ENCODE assay signal across 14 cellular contexts in genomic region chr11:45384016-45384415, GRCh38.
DNase-seq lines count a peak whose midpoint lies in the region; ATAC-seq, FAIRE-seq and TF ChIP-seq lines count a peak whose summit lies in the region.
"Had no signal": no experiment of that assay in that cellular context is flagged by ENCODE, and none has a peak within 500 bp of the region (broad histone marks: within the 10 kb centered on the region; RNA-seq: fewer than 3 reads in every experiment).

No MANE protein-coding gene starts in this region.

- POLR2A ChIA-PET in H1 (lab: Charles Lee; ENCODE audit: partially characterized antibody): no interaction called here

- no peak overlapping the region for H3K23ac ChIP-seq in H1 (ENCODE audit: insufficient read length)

- intact Hi-C loops in upper lobe of right lung (cut with DNase I): no loop called here

- H2AK5ac ChIP-seq in H1 (ENCODE audit: low read depth, low read length): no peak overlapping the region

- no peak for TF ChIP-seq EP300 in H1 (IDR thresholded peaks at IDR 0.05; ENCODE audit: borderline replicate concordance in 1 of 2, low read depth in 2 of 2, low read length in 2 of 2)

- no peak overlapping the region for H4K5ac ChIP-seq in H1 (ENCODE audit: insufficient read length, low read depth, low read length)

- H4K8ac ChIP-seq in H1 (ENCODE audit: extremely low read depth, insufficient read depth, low read length): no peak overlapping the region

- no peak for TF ChIP-seq POLR2A in H1 (IDR thresholded peaks at IDR 0.05; ENCODE audit: control extremely low read depth in 1 of 2, low read depth in 2 of 2, low read length in 2 of 2)

- H3K23me2 ChIP-seq in H1 (ENCODE audit: low read depth, low read length): no peaks in the 10 kb centered on the region

- no peak for TF ChIP-seq RAD21 in H1 (IDR thresholded peaks at IDR 0.05 in 1 of 2, conservative IDR thresholded peaks at IDR 0.05 in 1 of 2; ENCODE audit: low read depth in 2 of 2, low read length in 2 of 2)

- peaks cover 95% of the 10 kb centered on the region for H4K20me1 ChIP-seq in BLaER1
- H4K20me1 ChIP-seq in BLaER1 treated with 17β-estradiol and CSF1 and Interleukin-3, amounts not matched to agents 10 nM and 100 nM: peaks cover 0 to 94% (median 47%) of the 10 kb centered on the region in 11 experiments; a peak in 19 of 22 replicates
- no peaks in the 10 kb centered on the region for H4K20me1 ChIP-seq in H1 (replicated peaks in 1 of 2; ENCODE audit: control insufficient read depth in 1 of 2, insufficient read depth in 2 of 2, low read length in 2 of 2)

- no peak overlapping the region for H2BK120ac ChIP-seq in H1 (replicated peaks; ENCODE audit: low read depth, low read length)

- 0 out of 2 replicates have a peak overlapping the region, but pooled peaks have one; percentile 26 for H2BK15ac ChIP-seq in H1 (ENCODE audit: low read length)

- H3K27ac ChIP-seq in BLaER1: no peak overlapping the region
- peak overlapping the region in 1 of 11 experiments; percentile 1; a peak in 1 of 22 replicates for H3K27ac ChIP-seq in BLaER1 treated with 17β-estradiol and CSF1 and Interleukin-3, amounts not matched to agents 10 nM and 100 nM
- H3K27ac ChIP-seq in H1 (ENCODE audit: low read depth, low read length): no peak overlapping the region
- H3K27ac ChIP-seq in upper lobe of right lung: no peak overlapping the region

- H3K4me2 ChIP-seq in BLaER1 (peak overlapping the region; percentile 68), H1 (ENCODE audit: insufficient read depth in 1 of 2, low read depth in 2 of 2, low read length in 2 of 2) (no peak overlapping the region)
- H3K4me2 ChIP-seq in BLaER1 treated with 17β-estradiol and CSF1 and Interleukin-3, amounts not matched to agents 10 nM and 100 nM: peak overlapping the region; percentile 63 to 88 (median 79)

- H3K4me3 ChIP-seq in BLaER1: no peak overlapping the region
- no peak overlapping the region for H3K4me3 ChIP-seq in BLaER1 treated with 17β-estradiol and CSF1 and Interleukin-3, amounts not matched to agents 10 nM and 100 nM
- no peak overlapping the region for H3K4me3 ChIP-seq in H1 (ENCODE audit: extremely low read depth in 1 of 4, insufficient read depth in 2 of 4, low read depth in 3 of 4, low read length in 4 of 4)
- H3K4me3 ChIP-seq in upper lobe of right lung: no peak overlapping the region

- no peak overlapping the region for H3K56ac ChIP-seq in H1 (replicated peaks; ENCODE audit: insufficient read length, low read depth, low read length)

- WGBS in H1 (ENCODE audit: extremely low coverage in 1 of 2, insufficient coverage in 1 of 2, insufficient read length in 1 of 2, insufficient replicate concordance in 2 of 2, low coverage in 1 of 2, low lambda C conversion rate in 2 of 2, missing lambda C conversion rate in 1 of 2), 2 experiments: 85% methylated on average over 3 of the region's 4 CpGs; no CpG with 5 or more reads in 1 of the 2 experiments

- H3K36me3 ChIP-seq in BLaER1: no peaks in the 10 kb centered on the region
- H3K36me3 ChIP-seq in BLaER1 treated with 17β-estradiol and CSF1 and Interleukin-3, amounts not matched to agents 10 nM and 100 nM: no peaks in the 10 kb centered on the region
- no peaks in the 10 kb centered on the region for H3K36me3 ChIP-seq in H1 (ENCODE audit: control insufficient read depth in 2 of 4, insufficient read depth in 4 of 4, low read length in 3 of 4)
- no peaks in the 10 kb centered on the region for H3K36me3 ChIP-seq in upper lobe of right lung
- H3K36me3 ChIP-seq: BE2C had no signal

- DNase-seq in H1 (ENCODE audit: low read depth in 1 of 2, low spot score in 2 of 2) (no peak), upper lobe of right lung (peak; percentile 11), GM03348 (ENCODE audit: low spot score) (no peak), OCI-M1 (lab: John Stamatoyannopoulos, UW) (no peak)
- DNase-seq: ACHN; BE2C; CD4-positive, alpha-beta memory T cell; DMS79; H9; IMR-90 had no signal

- H4K91ac ChIP-seq in H1 (replicated peaks; ENCODE audit: insufficient read length, low read length): no peak overlapping the region

- no peak for FAIRE-seq in H1 (lab: Jason Lieb, UNC)
- FAIRE-seq: A204.1, HTR-8/SVneo had no signal

- no peak overlapping the region; the same call in 1 of the 2 replicates for H2BK20ac ChIP-seq in H1 (ENCODE audit: low read length)

- CTCF ChIA-PET in H1 (lab: Charles Lee; ENCODE audit: partially characterized antibody): interaction anchor here (0.6 to 3.6 kb wide), 8 partner anchors 9 to 467 kb away, joined by 3 to 22 read pairs (median 4); no protein-coding TSS in a partner anchor

- 0 out of 2 replicates have a peak overlapping the region, but pooled peaks have one; percentile 39 for H2BK12ac ChIP-seq in H1 (ENCODE audit: low read depth, low read length)

- H3K79me1 ChIP-seq in H1 (ENCODE audit: low read depth, low read length): no peaks in the 10 kb centered on the region

- no peak for ATAC-seq in upper lobe of right lung

- H2AFZ ChIP-seq in H1 (ENCODE audit: low read length): no peak overlapping the region

- TF ChIP-seq CTCF in H1 (IDR thresholded peaks at IDR 0.05; ENCODE audit: control extremely low read depth in 1 of 3, insufficient read depth in 1 of 3, low read depth in 1 of 3, low read length in 3 of 3) (no peak), upper lobe of right lung (IDR thresholded peaks at IDR 0.05) (no peak)

- H3K27me3 ChIP-seq in BLaER1 (peaks cover 97% of the 10 kb centered on the region), H1 (replicated peaks in 1 of 4; ENCODE audit: control insufficient read depth in 3 of 4, extremely low read depth in 1 of 4, insufficient read depth in 3 of 4, low read length in 3 of 4) (no peaks in the 10 kb centered on the region; a peak in 1 of 7 replicates), upper lobe of right lung (no peaks in the 10 kb centered on the region)
- peaks cover 93 to 97% (median 95%) of the 10 kb centered on the region in 11 experiments for H3K27me3 ChIP-seq in BLaER1 treated with 17β-estradiol and CSF1 and Interleukin-3, amounts not matched to agents 10 nM and 100 nM
- H3K27me3 ChIP-seq: BE2C had no signal

- no peaks in the 10 kb centered on the region for H3K9me3 ChIP-seq in BLaER1
- peaks cover 0 to 7% (median 6%) of the 10 kb centered on the region in 11 experiments; a peak in 7 of 22 replicates for H3K9me3 ChIP-seq in BLaER1 treated with 17β-estradiol and CSF1 and Interleukin-3, amounts not matched to agents 10 nM and 100 nM (replicated peaks in 1 of 11)
- no peaks in the 10 kb centered on the region for H3K9me3 ChIP-seq in H1 (ENCODE audit: insufficient read depth in 2 of 2, low read depth in 1 of 2, low read length in 1 of 2)
- no peaks in the 10 kb centered on the region for H3K9me3 ChIP-seq in upper lobe of right lung
- H3K9me3 ChIP-seq: BE2C had no signal

- H3K9ac ChIP-seq in BLaER1 (no peak overlapping the region), H1 (replicated peaks in 1 of 4; ENCODE audit: extremely low read depth in 1 of 4, low read depth in 3 of 4, low read length in 3 of 4) (no peak overlapping the region)
- H3K9ac ChIP-seq in BLaER1 treated with 17β-estradiol and CSF1 and Interleukin-3, amounts not matched to agents 10 nM and 100 nM: no peak overlapping the region

- H2BK5ac ChIP-seq in H1 (ENCODE audit: low read depth, low read length): no peak overlapping the region

- H3K4ac ChIP-seq in H1 (replicated peaks; ENCODE audit: insufficient read length, low read depth, low read length): no peak overlapping the region

- H3K79me2 ChIP-seq in H1 (ENCODE audit: control insufficient read depth in 1 of 2, insufficient read depth in 2 of 2, low read length in 2 of 2): no peaks in the 10 kb centered on the region

- H3K18ac ChIP-seq in H1 (ENCODE audit: extremely low read depth, low read length): no peak overlapping the region

- H3K14ac ChIP-seq in H1 (ENCODE audit: insufficient read length): no peak overlapping the region

- H3K4me1 ChIP-seq in BLaER1 (peaks cover 44% of the 10 kb centered on the region), H1 (replicated peaks in 1 of 4; ENCODE audit: control insufficient read depth in 3 of 4, insufficient read depth in 4 of 4, low read length in 3 of 4) (peaks cover 0 to 2% (median 0%) of the 10 kb centered on the region in 4 experiments; a peak in 2 of 7 replicates), upper lobe of right lung (no peaks in the 10 kb centered on the region)
- H3K4me1 ChIP-seq in BLaER1 treated with 17β-estradiol and CSF1 and Interleukin-3, amounts not matched to agents 10 nM and 100 nM: peaks cover 28 to 52% (median 44%) of the 10 kb centered on the region in 10 experiments
- H3K4me1 ChIP-seq: BE2C had no signal

TF ChIP-seq in H1, 55 proteins besides CTCF, POLR2A, EP300 and RAD21 (continues in another document):
- TF ChIP-seq BACH1 (IDR thresholded peaks at IDR 0.05; ENCODE audit: low read length) (no peak), ATF2 (IDR thresholded peaks at IDR 0.05; ENCODE audit: low read length) (no peak), SIRT6 (IDR thresholded peaks at IDR 0.05; ENCODE audit: low read length) (no peak), SIX5 (IDR thresholded peaks at IDR 0.05; ENCODE audit: low read depth, low read length) (no peak), POU5F1 (IDR thresholded peaks at IDR 0.05; ENCODE audit: low read depth, low read length) (no peak), HDAC6 (IDR thresholded peaks at IDR 0.05; ENCODE audit: low read depth, low read length) (no peak), BCL11A (IDR thresholded peaks at IDR 0.05; ENCODE audit: low read depth in 2 of 2, low read length in 2 of 2) (no peak), RBBP5 (IDR thresholded peaks at IDR 0.05; ENCODE audit: borderline replicate concordance, low read depth, low read length) (no peak), NANOG (IDR thresholded peaks at IDR 0.05; ENCODE audit: insufficient read depth, low read depth, low read length, poor library complexity, severe bottlenecking) (no peak), TEAD4 (IDR thresholded peaks at IDR 0.05; ENCODE audit: low read depth, low read length) (no peak), SRF (IDR thresholded peaks at IDR 0.05; ENCODE audit: low read depth, low read length) (no peak), RFX5 (IDR thresholded peaks at IDR 0.05; ENCODE audit: borderline replicate concordance, low read depth, low read length) (no peak)
- TF ChIP-seq, protein P1, sequence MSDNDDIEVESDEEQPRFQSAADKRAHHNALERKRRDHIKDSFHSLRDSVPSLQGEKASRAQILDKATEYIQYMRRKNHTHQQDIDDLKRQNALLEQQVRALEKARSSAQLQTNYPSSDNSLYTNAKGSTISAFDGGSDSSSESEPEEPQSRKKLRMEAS (IDR thresholded peaks at IDR 0.05): no peak

Comparison
In these comparisons a context has a peak if more than half of its experiments do, and no peak if none do; other contexts are left out.
1. H3K4me2 ChIP-seq: peak in BLaER1 (single experiment) and BLaER1 treated with 17β-estradiol and CSF1 and Interleukin-3, amounts not matched to agents 10 nM and 100 nM (11 of 11); none in H1 (0 of 2).